Comparison of ENCODE assay signal across 1 cellular context in the genomic region with DNA sequence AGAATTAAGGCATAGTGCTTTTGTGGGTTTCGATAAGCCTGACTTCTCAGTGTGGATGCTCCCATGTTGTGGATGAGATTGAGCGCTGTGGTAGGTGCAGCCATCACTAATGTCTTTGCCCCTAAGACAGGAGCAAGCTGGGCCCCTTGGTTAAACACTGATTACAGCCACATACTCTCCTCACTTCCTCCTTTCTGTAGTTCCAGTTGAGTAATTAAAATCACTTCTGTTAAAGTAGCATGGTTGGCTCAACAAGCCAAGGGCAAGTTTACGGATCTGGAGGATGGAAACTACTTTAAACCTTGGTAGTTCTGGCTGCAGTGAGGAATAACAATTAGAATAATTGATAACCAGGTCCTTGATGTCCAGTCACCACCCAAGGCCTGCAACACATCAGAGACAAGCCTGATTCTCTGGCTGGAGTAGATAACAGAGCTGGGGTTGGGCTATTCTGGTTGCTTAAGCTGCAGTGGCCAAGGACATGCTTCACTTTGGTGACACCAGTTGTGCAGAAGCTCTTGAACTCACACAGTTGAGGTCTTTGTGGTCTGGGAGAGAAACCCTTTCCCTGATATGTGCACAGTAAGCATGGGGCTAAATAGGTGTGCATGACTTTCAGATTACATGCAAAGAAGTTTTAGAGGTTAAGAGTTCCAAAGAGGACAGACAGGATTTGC.
TF ChIP-seq lines count a peak whose summit lies in the region.

No MANE protein-coding gene starts in this region.

TF ChIP-seq in A549, 52 proteins besides CTCF, POLR2A, EP300 and RAD21 (continued from another document):
- TF ChIP-seq, protein P1, sequence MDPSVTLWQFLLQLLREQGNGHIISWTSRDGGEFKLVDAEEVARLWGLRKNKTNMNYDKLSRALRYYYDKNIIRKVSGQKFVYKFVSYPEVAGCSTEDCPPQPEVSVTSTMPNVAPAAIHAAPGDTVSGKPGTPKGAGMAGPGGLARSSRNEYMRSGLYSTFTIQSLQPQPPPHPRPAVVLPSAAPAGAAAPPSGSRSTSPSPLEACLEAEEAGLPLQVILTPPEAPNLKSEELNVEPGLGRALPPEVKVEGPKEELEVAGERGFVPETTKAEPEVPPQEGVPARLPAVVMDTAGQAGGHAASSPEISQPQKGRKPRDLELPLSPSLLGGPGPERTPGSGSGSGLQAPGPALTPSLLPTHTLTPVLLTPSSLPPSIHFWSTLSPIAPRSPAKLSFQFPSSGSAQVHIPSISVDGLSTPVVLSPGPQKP (IDR thresholded peaks at IDR 0.05; ENCODE audit: low read depth, low read length): no peak
- no peak for TF ChIP-seq BHLHE40 (IDR thresholded peaks at IDR 0.05; ENCODE audit: low read depth, low read length)
- TF ChIP-seq, protein P2, sequence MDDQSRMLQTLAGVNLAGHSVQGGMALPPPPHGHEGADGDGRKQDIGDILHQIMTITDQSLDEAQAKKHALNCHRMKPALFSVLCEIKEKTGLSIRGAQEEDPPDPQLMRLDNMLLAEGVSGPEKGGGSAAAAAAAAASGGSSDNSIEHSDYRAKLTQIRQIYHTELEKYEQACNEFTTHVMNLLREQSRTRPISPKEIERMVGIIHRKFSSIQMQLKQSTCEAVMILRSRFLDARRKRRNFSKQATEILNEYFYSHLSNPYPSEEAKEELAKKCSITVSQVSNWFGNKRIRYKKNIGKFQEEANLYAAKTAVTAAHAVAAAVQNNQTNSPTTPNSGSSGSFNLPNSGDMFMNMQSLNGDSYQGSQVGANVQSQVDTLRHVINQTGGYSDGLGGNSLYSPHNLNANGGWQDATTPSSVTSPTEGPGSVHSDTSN (IDR thresholded peaks at IDR 0.05): no peak
- TF ChIP-seq ZSCAN20 (CRISPR knock-in tag; IDR thresholded peaks at IDR 0.05): no peak
- no peak for TF ChIP-seq EHMT2 (IDR thresholded peaks at IDR 0.05; ENCODE audit: low read depth)
- TF ChIP-seq RNF2 (IDR thresholded peaks at IDR 0.05; ENCODE audit: borderline replicate concordance, low read depth): no peak
- no peak for TF ChIP-seq KDM1A (IDR thresholded peaks at IDR 0.05; ENCODE audit: low read depth)
- no peak for TF ChIP-seq PHF8 (IDR thresholded peaks at IDR 0.05; ENCODE audit: borderline replicate concordance, low read depth)
- no peak for TF ChIP-seq RFX5 (IDR thresholded peaks at IDR 0.05)
- TF ChIP-seq, protein P3, sequence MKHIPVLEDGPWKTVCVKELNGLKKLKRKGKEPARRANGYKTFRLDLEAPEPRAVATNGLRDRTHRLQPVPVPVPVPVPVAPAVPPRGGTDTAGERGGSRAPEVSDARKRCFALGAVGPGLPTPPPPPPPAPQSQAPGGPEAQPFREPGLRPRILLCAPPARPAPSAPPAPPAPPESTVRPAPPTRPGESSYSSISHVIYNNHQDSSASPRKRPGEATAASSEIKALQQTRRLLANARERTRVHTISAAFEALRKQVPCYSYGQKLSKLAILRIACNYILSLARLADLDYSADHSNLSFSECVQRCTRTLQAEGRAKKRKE (CRISPR knock-in tag; IDR thresholded peaks at IDR 0.05; ENCODE audit: low read depth): no peak
- no peak for TF ChIP-seq RARB (CRISPR knock-in tag; IDR thresholded peaks at IDR 0.05)
- TF ChIP-seq NFE2L2 (conservative IDR thresholded peaks at IDR 0.05; ENCODE audit: low read length): no peak
- TF ChIP-seq MAFK (IDR thresholded peaks at IDR 0.05; ENCODE audit: partially characterized antibody): no peak
- TF ChIP-seq NPAS2 (CRISPR knock-in tag; IDR thresholded peaks at IDR 0.05; ENCODE audit: borderline replicate concordance): no peak
- TF ChIP-seq HOXB13 (CRISPR knock-in tag; IDR thresholded peaks at IDR 0.05; ENCODE audit: low read depth): no peak
- TF ChIP-seq KDM5A (IDR thresholded peaks at IDR 0.05): no peak
- TF ChIP-seq CEBPB (IDR thresholded peaks at IDR 0.05): no peak
